11 cellular contexts compared by ENCODE assay signal in genomic region chr11:117605331-117605730, GRCh38.
DNase-seq lines count a peak whose midpoint lies in the region; ATAC-seq and TF ChIP-seq lines count a peak whose summit lies in the region.
"Had no signal": no experiment of that assay in that cellular context is flagged by ENCODE, and none has a peak within 500 bp of the region (broad histone marks: within the 10 kb centered on the region; RNA-seq: fewer than 3 reads in every experiment).

No MANE protein-coding gene starts in this region.

- intact Hi-C loops in ascending aorta (cut with DNase I), result no loop called here

- 81 to 97% methylated on average over 5 to 8 of the region's 8 CpGs for WGBS in endodermal cell (ENCODE audit: insufficient coverage in 1 of 2, insufficient read length in 1 of 2), 2 experiments

- no peak overlapping the region for H3K4me3 ChIP-seq in endodermal cell (ENCODE audit: low read length)
- H3K4me3 ChIP-seq in ascending aorta, result no peak overlapping the region

- TF ChIP-seq CTCF in endodermal cell (conservative IDR thresholded peaks at IDR 0.05) (no peak), ascending aorta (IDR thresholded peaks at IDR 0.05) (no peak)

- no peaks in the 10 kb centered on the region for H3K9me3 ChIP-seq in endodermal cell (ENCODE audit: control insufficient read depth, low read length)
- H3K9me3 ChIP-seq in ascending aorta, result no peaks in the 10 kb centered on the region

- ATAC-seq in HG03442 (IDR thresholded peaks at IDR 0.05; ENCODE audit: unreplicated experiment), result no peak
- ATAC-seq: Right ventricle myocardium inferior had no signal

- peaks cover 71% of the 10 kb centered on the region for H3K27me3 Mint-ChIP-seq in endodermal cell (ENCODE audit: insufficient read depth)

- H3K4me1 ChIP-seq in endodermal cell (ENCODE audit: control insufficient read depth, insufficient read depth, low read length) (no peaks in the 10 kb centered on the region), ascending aorta (no peaks in the 10 kb centered on the region)

- H3K4me3 Mint-ChIP-seq in endodermal cell, result no peak overlapping the region

- no peak overlapping the region for H3K27ac Mint-ChIP-seq in endodermal cell

- no peaks in the 10 kb centered on the region for H3K9me3 Mint-ChIP-seq in endodermal cell

- H3K27me3 ChIP-seq in endodermal cell (ENCODE audit: control insufficient read depth, insufficient read depth, low read length, poor library complexity, severe bottlenecking) (peaks cover 73% of the 10 kb centered on the region), ascending aorta (no peaks in the 10 kb centered on the region)

- H3K36me3 ChIP-seq in endodermal cell (ENCODE audit: control insufficient read depth, insufficient read depth, low read length), result no peaks in the 10 kb centered on the region
- H3K36me3 ChIP-seq in ascending aorta, result no peaks in the 10 kb centered on the region

- H3K27ac ChIP-seq in caudate nucleus (ENCODE audit: low read depth, low read length), result peak overlapping the region; percentile 77
- H3K27ac ChIP-seq in endodermal cell (ENCODE audit: low read depth, low read length), result no peak overlapping the region
- H3K27ac ChIP-seq in ascending aorta, result no peak overlapping the region
- H3K27ac ChIP-seq: C4-2B had no signal

- H3K36me3 Mint-ChIP-seq in endodermal cell (ENCODE audit: low read depth), result no peaks in the 10 kb centered on the region

- peaks cover 26% of the 10 kb centered on the region for H3K4me1 Mint-ChIP-seq in endodermal cell

- DNase-seq in activated effector memory CD4-positive, alpha-beta T cell treated with anti-CD3 and anti-CD28 coated beads, Interleukin-2, amount 50 U/mL, for 16 hours, result peak; percentile 13
- no peak for DNase-seq in activated effector memory CD4-positive, alpha-beta T cell treated with Interleukin-2 at 50 U/mL for 16 hours
- DNase-seq in caudate nucleus (lab: John Stamatoyannopoulos, UW) (peak in 1 of 61 donors; percentile 77), endodermal cell (peak; percentile 31), ascending aorta (ENCODE audit: low spot score in 2 of 2) (no peak), NCI-H1048 (lab: John Stamatoyannopoulos, UW) (no peak)
- DNase-seq: Kasumi-1, NCI-H2171 had no signal

- no peak overlapping the region for H3K9ac ChIP-seq in endodermal cell (ENCODE audit: extremely low read depth, low read length, poor library complexity, severe bottlenecking)

Comparison
In these comparisons a context has a peak if more than half of its experiments do, and no peak if none do; other contexts are left out.
1. DNase-seq: peak in activated effector memory CD4-positive, alpha-beta T cell treated with anti-CD3 and anti-CD28 coated beads, Interleukin-2, amount 50 U/mL, for 16 hours (single experiment) and endodermal cell (single experiment); none in activated effector memory CD4-positive, alpha-beta T cell treated with Interleukin-2 at 50 U/mL for 16 hours (single experiment), ascending aorta (0 of 2) and NCI-H1048 (single experiment).